In the genomic region with DNA sequence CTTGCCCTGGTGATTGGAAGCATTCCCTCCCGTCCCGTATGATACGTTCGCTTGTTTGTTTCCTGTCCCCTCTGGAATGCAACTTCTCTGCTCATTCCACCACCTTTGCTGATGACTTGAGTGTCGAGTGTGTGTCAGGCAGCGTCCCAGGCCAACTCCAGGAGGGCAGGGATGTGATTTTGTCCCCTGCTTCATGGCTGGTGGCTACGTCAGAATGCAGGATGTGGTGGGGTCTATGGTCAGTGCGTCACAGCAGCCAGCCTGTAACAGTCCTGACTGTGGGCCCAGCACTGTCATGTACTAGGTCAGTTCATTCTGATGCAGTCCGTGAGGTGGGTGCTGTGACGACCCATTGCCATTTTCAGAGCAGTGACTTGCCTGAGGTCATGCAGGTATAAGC, we compare ENCODE assay signal across 25 cellular contexts. TPM values are rescaled to one million over a fixed set of nuclear protein-coding genes. Genes with fewer than 3 reads are reported as not detected.
"Had no signal": no experiment of that assay in that cellular context is flagged by ENCODE, and none has a peak within 500 bp of the region (broad histone marks: within the 10 kb centered on the region; RNA-seq: fewer than 3 reads in every experiment).

No MANE protein-coding gene starts in this region.

- H3K27ac ChIP-seq: KMS-11, SJCRH30 had no signal

- H3K36me3 ChIP-seq: MG63 had no signal

- H3K9ac ChIP-seq: KMS-11, SK-N-SH had no signal

- H3K4me1 ChIP-seq: SJCRH30 had no signal

- H3K4me2 ChIP-seq: KMS-11, SK-N-SH had no signal

- DNase-seq: activated CD4-positive, alpha-beta T cell treated with anti-CD3 and anti-CD28 coated beads for 4 hours; activated CD4-positive, alpha-beta T cell treated with anti-CD3 and anti-CD28 coated beads, Interleukin-2, amount 50 U/mL, for 48 hours; activated CD8-positive, alpha-beta memory T cell treated with anti-CD3 and anti-CD28 coated beads, Interleukin-2, amount 10 ng/mL, durations not matched to agents 7 days and 5 days; activated effector memory CD4-positive, alpha-beta T cell treated with anti-CD3 and anti-CD28 coated beads, Interleukin-2, amount 50 U/mL, for 16 hours; activated naive CD4-positive, alpha-beta T cell treated with Interleukin-2 at 50 U/mL for 16 hours; activated naive CD8-positive, alpha-beta T cell treated with anti-CD3 and anti-CD28 coated beads, Interleukin-2, amount 50 U/mL, for 24 hours; activated T-cell treated with anti-CD3 and anti-CD28 coated beads, Interleukin-2, amount 50 U/mL, for 4 hours; amniotic stem cell; MG63; MV-4-11; NCI-H1092 treated with DMSO at 0.1 percent for 48 hours; NCI-H1417 treated with DMSO at 0.1 percent for 48 hours; NCI-H1694; NCI-H2029; NCI-H345; NCI-H510A; NCI-H526 treated with DMSO at 0.1 percent for 48 hours; NCI-H82; OCI-M1; Right ventricle myocardium superior; RPMI8226; SJCRH30; SK-N-SH; T-helper 1 cell had no signal

- H3K27me3 ChIP-seq: MG63, SJCRH30 had no signal

- H3K9me3 ChIP-seq: MG63, SJCRH30, SK-N-SH had no signal

- H3K4me3 ChIP-seq: MG63, SJCRH30 had no signal

RNA-seq across cellular contexts. Expression of a gene that starts 25.1 kb away (rescaled TPM):
- polyA plus RNA-seq: SK-N-SH had no signal
